10 cellular contexts compared by ENCODE assay signal in genomic region chr1:197911857-197912696, GRCh38. TPM values are rescaled to one million over a fixed set of nuclear protein-coding genes. Genes with fewer than 3 reads are reported as not detected.
A peak's percentile ranks its signal among the peaks of the same experiment; 100 is the strongest.
DNase-seq lines count a peak whose midpoint lies in the region; ATAC-seq and TF ChIP-seq lines count a peak whose summit lies in the region.
"Had no signal": no experiment of that assay in that cellular context is flagged by ENCODE, and none has a peak within 500 bp of the region (broad histone marks: within the 10 kb centered on the region; RNA-seq: fewer than 3 reads in every experiment).

No MANE protein-coding gene starts in this region.

- TF ChIP-seq CTCF in fibroblast of the aortic adventitia (IDR thresholded peaks at IDR 0.05; ENCODE audit: insufficient read depth, low read length): no peak

- no peaks in the 10 kb centered on the region for H3K9me3 ChIP-seq in T-helper 17 cell (ENCODE audit: control insufficient read depth, low read length, poor library complexity, severe bottlenecking)
- H3K9me3 ChIP-seq: Peyer's patch had no signal

- ATAC-seq in activated T-cell treated with anti-CD3 and anti-CD28 coated beads, Interleukin-2, amount 50 U/mL, for 4 hours: peak in 1 of 2 donors; percentile 9
- ATAC-seq in T-helper 17 cell (no peak), HG03025 (IDR thresholded peaks at IDR 0.05; ENCODE audit: low FRiP score, unreplicated experiment) (no peak)
- ATAC-seq in stimulated activated effector memory CD8-positive, alpha-beta T cell treated with anti-CD3 and anti-CD28 coated beads, Interleukin-12 subunit alpha, Interleukin-12 subunit beta, amount 100 ng/mL, for 72 hours: peak; percentile 8

- peaks cover 98% of the 10 kb centered on the region for H3K27me3 Mint-ChIP-seq in activated T-cell treated with anti-CD3 and anti-CD28 coated beads, Interleukin-2, amount 50 U/mL, for 4 hours (ENCODE audit: low read depth)
- H3K27me3 Mint-ChIP-seq in T-helper 17 cell: peaks cover 93% of the 10 kb centered on the region

- H3K4me1 Mint-ChIP-seq in activated T-cell treated with anti-CD3 and anti-CD28 coated beads, Interleukin-2, amount 50 U/mL, for 4 hours (ENCODE audit: low read depth): peaks cover 69% of the 10 kb centered on the region
- peaks cover 56% of the 10 kb centered on the region for H3K4me1 Mint-ChIP-seq in T-helper 17 cell
- H3K4me1 Mint-ChIP-seq in stimulated activated effector memory CD8-positive, alpha-beta T cell treated with anti-CD3 and anti-CD28 coated beads, Interleukin-12 subunit alpha, Interleukin-12 subunit beta, amount 100 ng/mL, for 72 hours: peaks cover 82% of the 10 kb centered on the region

- H3K4me3 Mint-ChIP-seq in activated T-cell treated with anti-CD3 and anti-CD28 coated beads, Interleukin-2, amount 50 U/mL, for 4 hours: peak overlapping the region; percentile 75
- peak overlapping the region; percentile 91 for H3K4me3 Mint-ChIP-seq in T-helper 17 cell
- peak overlapping the region; percentile 85 for H3K4me3 Mint-ChIP-seq in stimulated activated effector memory CD8-positive, alpha-beta T cell treated with anti-CD3 and anti-CD28 coated beads, Interleukin-12 subunit alpha, Interleukin-12 subunit beta, amount 100 ng/mL, for 72 hours

- H3K36me3 Mint-ChIP-seq in activated T-cell treated with anti-CD3 and anti-CD28 coated beads, Interleukin-2, amount 50 U/mL, for 4 hours (ENCODE audit: insufficient read depth): no peaks in the 10 kb centered on the region
- H3K36me3 Mint-ChIP-seq in T-helper 17 cell (ENCODE audit: low read depth): peaks cover 2% of the 10 kb centered on the region
- peaks cover 6% of the 10 kb centered on the region for H3K36me3 Mint-ChIP-seq in stimulated activated effector memory CD8-positive, alpha-beta T cell treated with anti-CD3 and anti-CD28 coated beads, Interleukin-12 subunit alpha, Interleukin-12 subunit beta, amount 100 ng/mL, for 72 hours

- H3K27ac Mint-ChIP-seq in T-helper 17 cell: peak overlapping the region; percentile 86
- peak overlapping the region; percentile 49 for H3K27ac Mint-ChIP-seq in stimulated activated effector memory CD8-positive, alpha-beta T cell treated with anti-CD3 and anti-CD28 coated beads, Interleukin-12 subunit alpha, Interleukin-12 subunit beta, amount 100 ng/mL, for 72 hours

- H3K9me3 Mint-ChIP-seq in activated T-cell treated with anti-CD3 and anti-CD28 coated beads, Interleukin-2, amount 50 U/mL, for 4 hours: no peaks in the 10 kb centered on the region
- no peaks in the 10 kb centered on the region for H3K9me3 Mint-ChIP-seq in stimulated activated effector memory CD8-positive, alpha-beta T cell treated with anti-CD3 and anti-CD28 coated beads, Interleukin-12 subunit alpha, Interleukin-12 subunit beta, amount 100 ng/mL, for 72 hours

- H3K4me3 ChIP-seq in fibroblast of the aortic adventitia (ENCODE audit: low read depth, low read length): no peak overlapping the region

- DNase-seq in activated T-cell treated with anti-CD3 and anti-CD28 coated beads, Interleukin-2, amount 50 U/mL, for 4 hours: no peak
- DNase-seq in activated T-cell treated with anti-CD3 and anti-CD28 coated beads for 4 hours: no peak
- no peak for DNase-seq in T-helper 17 cell
- DNase-seq in fibroblast of the aortic adventitia (ENCODE audit: low read depth): peak; percentile 9
- DNase-seq in stimulated activated effector memory CD8-positive, alpha-beta T cell treated with anti-CD3 and anti-CD28 coated beads, Interleukin-12 subunit alpha, Interleukin-12 subunit beta, amount 100 ng/mL, for 72 hours (ENCODE audit: low spot score in 2 of 2): no peak
- DNase-seq in H4 (ENCODE audit: low spot score): no peak
- DNase-seq in AG08395 (ENCODE audit: low spot score): no peak
- DNase-seq: DMS79 had no signal

RNA-seq across cellular contexts. Expression of gene LHX9, which starts 5.1 kb away (rescaled TPM):
- not detected for total RNA-seq in activated T-cell treated with anti-CD3 and anti-CD28 coated beads, Interleukin-2, amount 50 U/mL, for 4 hours
- not detected for total RNA-seq in T-helper 17 cell
- total RNA-seq in fibroblast of the aortic adventitia (ENCODE audit: low replicate concordance): 0.08 TPM in 1 of 2 replicates, not detected in the other
- 0.39 and 1.0 TPM in 2 replicates for total RNA-seq in H4 (2014; rRNA removed; shearing (Covaris generic))
- total RNA-seq: Peyer's patch had no signal

RNA-seq across cellular contexts. Expression of gene C1orf53, which starts 9.6 kb away (rescaled TPM):
- total RNA-seq in activated T-cell treated with anti-CD3 and anti-CD28 coated beads, Interleukin-2, amount 50 U/mL, for 4 hours: 1 to 10 TPM in 2 of 3 donors, under 1 TPM in 1; 0.68 to 2.5 (median 2.4) TPM
- total RNA-seq in T-helper 17 cell: not detected
- 0.98 and 4.5 TPM in 2 replicates for total RNA-seq in fibroblast of the aortic adventitia (ENCODE audit: low replicate concordance)
- total RNA-seq in H4 (2014; rRNA removed; shearing (Covaris generic)): 3.3 and 8.6 TPM in 2 replicates
